ENCODE assay signal across 7 cellular contexts in the genomic region with DNA sequence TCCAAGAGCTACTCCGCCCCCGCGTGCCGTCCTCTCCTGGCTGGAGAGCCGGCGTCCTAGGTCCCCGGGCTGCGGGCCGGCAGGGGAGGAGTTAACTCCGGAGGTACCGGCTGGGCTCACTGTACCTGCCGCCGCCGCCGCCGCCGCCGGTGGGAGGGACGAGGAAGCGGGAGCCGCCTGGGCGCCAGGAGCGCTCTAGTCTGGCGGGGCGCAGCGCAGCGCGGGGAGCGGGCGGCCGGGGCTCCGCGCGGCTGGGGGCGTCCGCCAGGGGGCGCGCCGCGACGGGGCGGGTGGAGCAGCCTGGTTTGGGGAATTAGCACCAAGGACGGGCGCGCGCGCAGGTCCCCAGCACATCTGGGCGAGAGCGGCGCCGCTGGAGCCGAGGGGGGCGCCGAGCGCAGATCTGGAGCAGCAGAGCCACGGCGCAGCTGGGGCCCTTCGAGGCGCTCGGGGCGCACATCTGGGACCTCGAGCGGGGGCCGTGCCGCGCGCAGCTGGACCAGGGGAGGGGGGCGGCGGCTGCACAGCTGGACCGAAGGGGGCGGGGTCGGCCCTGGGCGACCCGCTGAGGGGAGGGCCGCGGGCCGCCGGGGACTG. TPM values are rescaled to one million over a fixed set of nuclear protein-coding genes. Genes with fewer than 3 reads are reported as not detected.
DNase-seq lines count a peak whose midpoint lies in the region; ATAC-seq and TF ChIP-seq lines count a peak whose summit lies in the region.

NXPH3 (plus strand) TSS at position 348 of the 597 bp plus-strand sequence. CDS start 349 bp downstream, outside the sequence.

- H3K4me1 ChIP-seq in endocrine pancreas (ENCODE audit: control insufficient read depth, insufficient read depth, low read length) (no peaks in the 10 kb centered on the region), mucosa of stomach (ENCODE audit: control insufficient read depth, insufficient read depth, low read length) (peaks cover 17% of the 10 kb centered on the region)

- TF ChIP-seq CTCF in activated CD8-positive, alpha-beta T cell treated with anti-CD3 and anti-CD28 coated beads for 36 hours (IDR thresholded peaks at IDR 0.05), result peak; percentile 77

- ATAC-seq in GM18520 (IDR thresholded peaks at IDR 0.05; ENCODE audit: unreplicated experiment) (peak; percentile 38), HG02973 (IDR thresholded peaks at IDR 0.05; ENCODE audit: unreplicated experiment) (no peak)
- peak; percentile 87 for ATAC-seq in activated CD8-positive, alpha-beta T cell treated with anti-CD3 and anti-CD28 coated beads for 36 hours
- peak; percentile 55 to 74 for ATAC-seq in stimulated activated naive B cell treated with anti-CD40 and anti-IgM and Interleukin-4, amounts not matched to agents 10 μg/mL and 1 μg/mL and 100 μg/mL, for 72 hours (replicated peaks)

- peaks cover 21% of the 10 kb centered on the region for H3K4me1 Mint-ChIP-seq in activated CD8-positive, alpha-beta T cell treated with anti-CD3 and anti-CD28 coated beads for 36 hours (ENCODE audit: low read depth)
- H3K4me1 Mint-ChIP-seq in stimulated activated naive B cell treated with anti-CD40 and anti-IgM and Interleukin-4, amounts not matched to agents 10 μg/mL and 1 μg/mL and 100 μg/mL, for 72 hours, result peaks cover 23 to 44% of the 10 kb centered on the region in 2 donors

- H3K27me3 Mint-ChIP-seq in activated CD8-positive, alpha-beta T cell treated with anti-CD3 and anti-CD28 coated beads for 36 hours, result peaks cover 50% of the 10 kb centered on the region
- peaks cover 61 to 80% of the 10 kb centered on the region in 2 donors for H3K27me3 Mint-ChIP-seq in stimulated activated naive B cell treated with anti-CD40 and anti-IgM and Interleukin-4, amounts not matched to agents 10 μg/mL and 1 μg/mL and 100 μg/mL, for 72 hours

- peak within 1 kb of the TSS; percentile 68 for H3K4me3 Mint-ChIP-seq in activated CD8-positive, alpha-beta T cell treated with anti-CD3 and anti-CD28 coated beads for 36 hours
- peak within 1 kb of the TSS; percentile 84 for H3K4me3 Mint-ChIP-seq in stimulated activated naive B cell treated with anti-CD40 and anti-IgM and Interleukin-4, amounts not matched to agents 10 μg/mL and 1 μg/mL and 100 μg/mL, for 72 hours

- intact Hi-C loops in activated CD8-positive, alpha-beta T cell treated with anti-CD3 and anti-CD28 coated beads for 36 hours (cut with micrococcal nuclease), result loop anchor here (10.0 kb wide), 3 partner anchors 209 to 419 kb away; partner anchors contain the start of genes DLX3 and KAT7

- no peaks in the 10 kb centered on the region for H3K9me3 Mint-ChIP-seq in activated CD8-positive, alpha-beta T cell treated with anti-CD3 and anti-CD28 coated beads for 36 hours
- no peaks in the 10 kb centered on the region for H3K9me3 Mint-ChIP-seq in stimulated activated naive B cell treated with anti-CD40 and anti-IgM and Interleukin-4, amounts not matched to agents 10 μg/mL and 1 μg/mL and 100 μg/mL, for 72 hours

- H3K9ac ChIP-seq in endocrine pancreas (ENCODE audit: control insufficient read depth, insufficient read depth, low read length), result peak within 1 kb of the TSS; percentile 65
- peak within 1 kb of the TSS; percentile 43 for H3K9ac ChIP-seq in mucosa of stomach (ENCODE audit: low read length)

- no peaks in the 10 kb centered on the region for H3K9me3 ChIP-seq in endocrine pancreas (ENCODE audit: control insufficient read depth, low read length)
- H3K9me3 ChIP-seq in mucosa of stomach (ENCODE audit: control insufficient read depth, low read length), result no peaks in the 10 kb centered on the region

- POLR2A ChIA-PET in activated CD8-positive, alpha-beta T cell treated with anti-CD3 and anti-CD28 coated beads for 36 hours (lab: Charles Lee), result interaction anchor here (1.0 to 1.3 kb wide), 3 partner anchors 112 to 323 kb away, joined by 3 to 5 read pairs (median 3); no protein-coding TSS in a partner anchor

- peak; percentile 83 for DNase-seq in NCI-H2196 (lab: John Stamatoyannopoulos, UW; ENCODE audit: unreplicated experiment)
- peak; percentile 75 for DNase-seq in activated CD8-positive, alpha-beta T cell treated with anti-CD3 and anti-CD28 coated beads for 36 hours
- peak; percentile 55 for DNase-seq in stimulated activated naive B cell treated with anti-CD40 and anti-IgM and Interleukin-4, amounts not matched to agents 10 μg/mL and 1 μg/mL and 100 μg/mL, for 72 hours

- CTCF ChIA-PET in activated CD8-positive, alpha-beta T cell treated with anti-CD3 and anti-CD28 coated beads for 36 hours (lab: Charles Lee), result interaction anchor here (0.6 to 22.8 kb wide), 14 partner anchors 9 to 208 kb away, joined by 3 to 780 read pairs (median 3); partner anchors contain the start of gene SLC35B1

- H3K36me3 Mint-ChIP-seq in activated CD8-positive, alpha-beta T cell treated with anti-CD3 and anti-CD28 coated beads for 36 hours (ENCODE audit: low read depth), result no peaks in the 10 kb centered on the region
- H3K36me3 Mint-ChIP-seq in stimulated activated naive B cell treated with anti-CD40 and anti-IgM and Interleukin-4, amounts not matched to agents 10 μg/mL and 1 μg/mL and 100 μg/mL, for 72 hours, result peaks cover 7 to 9% of the 10 kb centered on the region in 2 donors

- H3K4me3 ChIP-seq in endocrine pancreas (ENCODE audit: control insufficient read depth, insufficient read depth, low read length) (no peak within 1 kb of the TSS), mucosa of stomach (ENCODE audit: low read length) (peak within 1 kb of the TSS; percentile 31)

- H3K27me3 ChIP-seq in endocrine pancreas (ENCODE audit: control insufficient read depth, insufficient read depth, low read length), result no peaks in the 10 kb centered on the region
- H3K27me3 ChIP-seq in mucosa of stomach (ENCODE audit: control insufficient read depth, insufficient read depth, low read length), result peaks cover 70% of the 10 kb centered on the region

- H3K36me3 ChIP-seq in endocrine pancreas (ENCODE audit: control insufficient read depth, insufficient read depth, low read length) (no peaks in the 10 kb centered on the region), mucosa of stomach (ENCODE audit: control insufficient read depth, insufficient read depth, low read length) (no peaks in the 10 kb centered on the region)

- H3K27ac Mint-ChIP-seq in activated CD8-positive, alpha-beta T cell treated with anti-CD3 and anti-CD28 coated beads for 36 hours, result no peak within 1 kb of the TSS
- H3K27ac Mint-ChIP-seq in stimulated activated naive B cell treated with anti-CD40 and anti-IgM and Interleukin-4, amounts not matched to agents 10 μg/mL and 1 μg/mL and 100 μg/mL, for 72 hours, result peak within 1 kb of the TSS; percentile 33

RNA-seq across cellular contexts. Expression of gene NXPH3, which starts in this region (rescaled TPM):
- under 1 TPM; 0.20 to 0.29 TPM for total RNA-seq in activated CD8-positive, alpha-beta T cell treated with anti-CD3 and anti-CD28 coated beads for 36 hours

Comparison
In these comparisons a context has a peak if more than half of its experiments do, and no peak if none do; other contexts are left out.
1. Peak in DNase-seq and ATAC-seq in activated CD8-positive, alpha-beta T cell treated with anti-CD3 and anti-CD28 coated beads for 36 hours; RNA of the gene not detected or under 1 TPM.